20 cellular contexts compared by ENCODE assay signal in genomic region chr9:124038790-124039633, GRCh38. TPM values are rescaled to one million over a fixed set of nuclear protein-coding genes. Genes with fewer than 3 reads are reported as not detected.
DNase-seq lines count a peak whose midpoint lies in the region; ATAC-seq, FAIRE-seq and TF ChIP-seq lines count a peak whose summit lies in the region.
"Had no signal": no experiment of that assay in that cellular context is flagged by ENCODE, and none has a peak within 500 bp of the region (broad histone marks: within the 10 kb centered on the region; RNA-seq: fewer than 3 reads in every experiment).

No MANE protein-coding gene starts in this region.

- no peaks in the 10 kb centered on the region for H3K27me3 ChIP-seq in WERI-Rb-1 (ENCODE audit: insufficient read depth, low read depth, severe bottlenecking)
- H3K27me3 ChIP-seq in HepG2 (ENCODE audit: control insufficient read depth in 1 of 2, insufficient read depth in 2 of 2, low read length in 2 of 2), result peaks cover 2 to 59% of the 10 kb centered on the region in 2 experiments; a peak in 4 of 5 replicates

- CTCF ChIA-PET in HepG2 (lab: Yijun Ruan, JAX; ENCODE audit: low intra/inter-chr PET ratio, low total read pairs), result no interaction called here

- H3K27ac ChIP-seq in WERI-Rb-1, result no peak overlapping the region
- no peak overlapping the region for H3K27ac ChIP-seq in HepG2 (ENCODE audit: extremely low read length, insufficient read depth, low read length)
- H3K27ac ChIP-seq: BLaER1, dorsolateral prefrontal cortex, SK-N-MC, suprapubic skin had no signal

- intact Hi-C loops in HepG2 (cut with micrococcal nuclease; ENCODE audit: unreplicated experiment) (no loop called here), left ventricle myocardium superior (cut with micrococcal nuclease) (no loop called here)

- H3K36me3 ChIP-seq in WERI-Rb-1, result no peaks in the 10 kb centered on the region
- no peaks in the 10 kb centered on the region for H3K36me3 ChIP-seq in HepG2 (replicated peaks in 1 of 2; ENCODE audit: control insufficient read depth in 1 of 2, insufficient read depth in 2 of 2, low read length in 2 of 2)
- H3K36me3 ChIP-seq: BLaER1, suprapubic skin had no signal

- TF ChIP-seq EP300 in HepG2 (IDR thresholded peaks at IDR 0.05; ENCODE audit: low read depth in 2 of 2, low read length in 2 of 2), result no peak
- no peak for TF ChIP-seq EP300 in HepG2 (CRISPR knock-in tag; IDR thresholded peaks at IDR 0.05; ENCODE audit: borderline replicate concordance)

- DNase-seq in AG09319 (ENCODE audit: extremely low read depth, low read depth), result no peak
- no peak for DNase-seq in WERI-Rb-1
- DNase-seq in HepG2 (ENCODE audit: low spot score), result no peak
- DNase-seq in OCI-M2 (lab: John Stamatoyannopoulos, UW; ENCODE audit: unreplicated experiment), result no peak
- no peak for DNase-seq in NCI-H226
- no peak for DNase-seq in left ventricle myocardium superior
- DNase-seq: activated CD4-positive, alpha-beta T cell treated with anti-CD3 and anti-CD28 coated beads for 48 hours; DMS153; dorsolateral prefrontal cortex; glutamatergic neuron; NCI-H2029; NCI-H510A; small intestine had no signal

- H2AFZ ChIP-seq in HepG2 (ENCODE audit: low read length), result no peak overlapping the region

- in situ Hi-C loops in HepG2 (cut with HindIII; ENCODE audit: extremely low pct_ligation_motif_present, low pct_unique_long_range_greater_than_20kb), result loop anchor here (5.0 to 25.0 kb wide), 2 partner anchors 497 to 627 kb away; no protein-coding TSS in a partner anchor

- H3K9me3 ChIP-seq in WERI-Rb-1 (ENCODE audit: severe bottlenecking), result no peaks in the 10 kb centered on the region
- H3K9me3 ChIP-seq in HepG2 (ENCODE audit: low read length), result no peaks in the 10 kb centered on the region
- H3K9me3 ChIP-seq: BLaER1, suprapubic skin had no signal

- H3K4me2 ChIP-seq in HepG2 (ENCODE audit: low read depth, low read length), result no peak overlapping the region

- peak; percentile 18; the same call in 1 of the 3 replicates for ATAC-seq in HepG2
- ATAC-seq in left ventricle myocardium superior, result no peak
- no peak for ATAC-seq in HG02981 (IDR thresholded peaks at IDR 0.05; ENCODE audit: unreplicated experiment)

- FAIRE-seq in HepG2 (lab: Jason Lieb, UNC), result no peak
- FAIRE-seq: small intestine had no signal

- BruUV-seq in HepG2 (replicated peaks; lab: Mats Ljungman, UMichigan), result no TSS peak

- POLR2A ChIA-PET in HepG2 (lab: Yijun Ruan, JAX), result interaction anchor here (0.9 kb wide), 1 partner anchor 359 kb away, joined by 3 read pairs; no protein-coding TSS in a partner anchor

- TF ChIP-seq POLR2A in HepG2 (IDR thresholded peaks at IDR 0.05; ENCODE audit: insufficient read depth in 1 of 2, low read depth in 2 of 2, low read length in 2 of 2), result no peak

- peaks cover 41% of the 10 kb centered on the region for H3K4me1 ChIP-seq in HepG2 (ENCODE audit: insufficient read depth, low read length)

- no peaks in the 10 kb centered on the region for H4K20me1 ChIP-seq in HepG2 (ENCODE audit: insufficient read depth, low read length)
- H4K20me1 ChIP-seq: BLaER1 had no signal

- H3K9ac ChIP-seq in HepG2 (ENCODE audit: insufficient read depth, low read depth, low read length), result no peak overlapping the region
- H3K9ac ChIP-seq: BLaER1 had no signal

- H3K4me3 ChIP-seq in WERI-Rb-1 (ENCODE audit: low read depth, low read length), result no peak overlapping the region
- H3K4me3 ChIP-seq in HepG2 (replicated peaks in 1 of 3; ENCODE audit: insufficient read depth in 1 of 3, low read depth in 2 of 3, low read length in 3 of 3), result no peak overlapping the region
- H3K4me3 ChIP-seq: BLaER1, dorsolateral prefrontal cortex, lung, SK-N-MC, suprapubic skin had no signal

- TF ChIP-seq RAD21 in HepG2 (CRISPR knock-in tag; IDR thresholded peaks at IDR 0.05), result no peak

- H3K79me2 ChIP-seq in HepG2 (ENCODE audit: insufficient read depth, low read length), result no peaks in the 10 kb centered on the region

- 35% methylated on average over 9 of the region's 9 CpGs for WGBS in HepG2 (ENCODE audit: low lambda C conversion rate)

- peak; percentile 6 for TF ChIP-seq CTCF in AG09319 (IDR thresholded peaks at IDR 0.05; ENCODE audit: low read depth, low read length)
- peak; percentile 29; the same call in 1 of the 2 replicates for TF ChIP-seq CTCF in GM12874 (IDR thresholded peaks at IDR 0.05; ENCODE audit: insufficient read depth, low read depth, low read length)
- peak; percentile 51 for TF ChIP-seq CTCF in WERI-Rb-1 (IDR thresholded peaks at IDR 0.05; ENCODE audit: low read depth, low read length)
- peak; percentile 34 for TF ChIP-seq CTCF in HepG2 (CRISPR knock-in tag; IDR thresholded peaks at IDR 0.05)

TF ChIP-seq in HepG2, 621 proteins besides CTCF, POLR2A, EP300 and RAD21:
- TF ChIP-seq, protein P1, sequence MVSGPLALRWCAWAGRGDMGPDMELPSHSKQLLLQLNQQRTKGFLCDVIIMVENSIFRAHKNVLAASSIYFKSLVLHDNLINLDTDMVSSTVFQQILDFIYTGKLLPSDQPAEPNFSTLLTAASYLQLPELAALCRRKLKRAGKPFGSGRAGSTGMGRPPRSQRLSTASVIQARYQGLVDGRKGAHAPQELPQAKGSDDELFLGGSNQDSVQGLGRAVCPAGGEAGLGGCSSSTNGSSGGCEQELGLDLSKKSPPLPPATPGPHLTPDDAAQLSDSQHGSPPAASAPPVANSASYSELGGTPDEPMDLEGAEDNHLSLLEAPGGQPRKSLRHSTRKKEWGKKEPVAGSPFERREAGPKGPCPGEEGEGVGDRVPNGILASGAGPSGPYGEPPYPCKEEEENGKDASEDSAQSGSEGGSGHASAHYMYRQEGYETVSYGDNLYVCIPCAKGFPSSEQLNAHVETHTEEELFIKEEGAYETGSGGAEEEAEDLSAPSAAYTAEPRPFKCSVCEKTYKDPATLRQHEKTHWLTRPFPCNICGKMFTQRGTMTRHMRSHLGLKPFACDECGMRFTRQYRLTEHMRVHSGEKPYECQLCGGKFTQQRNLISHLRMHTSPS (CRISPR knock-in tag; IDR thresholded peaks at IDR 0.05; ENCODE audit: low read depth), result no peak
- peak; percentile 31 for TF ChIP-seq STAG1 (CRISPR knock-in tag; IDR thresholded peaks at IDR 0.05)
- TF ChIP-seq XRCC5 (optimal IDR thresholded peaks at IDR 0.05; ENCODE audit: low read length), result peak; percentile 21
- no peak for TF ChIP-seq TAF1 (CRISPR knock-in tag; IDR thresholded peaks at IDR 0.05)

RNA-seq across cellular contexts. Expression of gene LHX2, which starts 27.4 kb away (rescaled TPM):
- total RNA-seq in HepG2 (2016; rRNA removed; fragmentation: Illumina TruSeq; extraction: Trizol) (not detected in 2 replicates), left ventricle myocardium superior (not detected)
- not detected in 2 replicates for total RNA-seq in HepG2 (2016; cell fraction: cytosol; rRNA removed; fragmentation: Illumina TruSeq; extraction: Trizol; ENCODE audit: low read depth)
- total RNA-seq in HepG2 (2016; cell fraction: insoluble cytoplasmic fraction; rRNA removed; fragmentation: Illumina TruSeq; extraction: Trizol), result not detected in 2 replicates
- not detected in 2 replicates for total RNA-seq in HepG2 (2016; cell fraction: membrane; rRNA removed; fragmentation: Illumina TruSeq; extraction: Trizol)
- total RNA-seq in HepG2 (2016; cell fraction: nucleus; rRNA removed; fragmentation: Illumina TruSeq; extraction: Trizol), result not detected in 2 replicates
- not detected in 2 replicates for polyA plus RNA-seq in HepG2 (2011; rRNA removed)
- polyA plus RNA-seq in HepG2 (2011; cell fraction: cytosol; rRNA removed), result not detected in 2 replicates
- 0.12 TPM in 1 of 2 replicates, not detected in the other for polyA plus RNA-seq in HepG2 (2011; cell fraction: nucleus; rRNA removed)
- not detected in 2 replicates for polyA plus RNA-seq in HepG2 (2012)
- not detected in 2 replicates for polyA plus RNA-seq in HepG2 (2016; cell fraction: cytosol; fragmentation: Illumina TruSeq; extraction: Trizol; ENCODE audit: low read depth)
- polyA plus RNA-seq in HepG2 (2016; cell fraction: insoluble cytoplasmic fraction; fragmentation: Illumina TruSeq; extraction: Trizol; ENCODE audit: low read depth), result not detected in 2 replicates
- not detected in 2 replicates for polyA plus RNA-seq in HepG2 (2016; cell fraction: membrane; fragmentation: Illumina TruSeq; extraction: Trizol; ENCODE audit: low read depth)
- not detected in 2 replicates for polyA plus RNA-seq in HepG2 (2016; cell fraction: nucleus; fragmentation: Illumina TruSeq; extraction: Trizol; ENCODE audit: insufficient read depth, low read depth)
- polyA minus RNA-seq in HepG2 (2011; rRNA and poly(A)+ RNA removed; ENCODE audit: low replicate concordance), result 16.6 TPM in 1 of 2 replicates, not detected in the other
- polyA minus RNA-seq in HepG2 (2011; cell fraction: cytosol; rRNA and poly(A)+ RNA removed), result 0.44 TPM in 1 of 2 replicates, not detected in the other
- polyA minus RNA-seq in HepG2 (2011; cell fraction: nucleus; rRNA and poly(A)+ RNA removed), result not detected in 2 replicates
- polyA plus RNA-seq: esophagus, small intestine had no signal
